ENCODE assay signal across 26 cellular contexts in the genomic region with DNA sequence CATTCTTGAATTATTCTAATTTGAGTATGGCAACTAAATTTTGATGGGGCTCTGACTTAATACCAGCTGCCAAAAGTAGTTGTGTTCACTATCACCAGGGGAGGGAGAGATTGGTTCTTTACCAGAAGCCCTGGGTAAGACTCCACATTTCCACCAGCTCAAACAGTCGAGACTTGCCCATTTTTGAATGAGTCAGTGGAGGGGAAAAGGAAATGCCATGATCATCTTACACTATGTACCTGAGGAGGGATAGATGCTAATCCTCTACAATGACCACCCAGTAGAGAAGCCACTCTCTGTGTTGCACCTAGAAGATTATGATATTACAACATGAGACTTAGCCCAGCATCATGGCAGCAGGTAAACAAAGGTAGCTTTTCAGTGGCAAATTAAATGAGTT.
A peak's percentile ranks its signal among the peaks of the same experiment; 100 is the strongest.
DNase-seq lines count a peak whose midpoint lies in the region; ATAC-seq, FAIRE-seq and TF ChIP-seq lines count a peak whose summit lies in the region.
"Had no signal": no experiment of that assay in that cellular context is flagged by ENCODE, and none has a peak within 500 bp of the region (broad histone marks: within the 10 kb centered on the region; RNA-seq: fewer than 3 reads in every experiment).

No MANE protein-coding gene starts in this region.

- no peaks in the 10 kb centered on the region for H3K9me3 ChIP-seq in breast epithelium
- no peaks in the 10 kb centered on the region for H3K9me3 ChIP-seq in keratinocyte (ENCODE audit: control insufficient read depth, low read depth, low read length)
- no peaks in the 10 kb centered on the region for H3K9me3 ChIP-seq in H9 (ENCODE audit: control insufficient read depth, low read depth, low read length)

- H3K9me1 ChIP-seq in keratinocyte (ENCODE audit: control insufficient read depth, extremely low read depth, insufficient read depth, low read length) = no peaks in the 10 kb centered on the region

- no peaks in the 10 kb centered on the region for H3K79me1 ChIP-seq in H9 (ENCODE audit: insufficient read depth, low read depth, low read length, poor library complexity, severe bottlenecking)

- H3K4me3 ChIP-seq in breast epithelium (no peak overlapping the region), epithelial cell of esophagus (ENCODE audit: low read length) (no peak overlapping the region), keratinocyte (ENCODE audit: control insufficient read depth in 2 of 3, extremely low read depth in 1 of 3, insufficient read depth in 2 of 3, low read depth in 1 of 3, low read length in 3 of 3) (no peak overlapping the region)
- H3K4me3 ChIP-seq: BLaER1 treated with 17β-estradiol and CSF1 and Interleukin-3, amounts not matched to agents 10 nM and 100 nM; K562; SK-N-MC had no signal

- H2BK5ac ChIP-seq in H9 (ENCODE audit: insufficient read length, low read length) = no peak overlapping the region

- TF ChIP-seq POLR2A in breast epithelium (IDR thresholded peaks at IDR 0.05) = no peak

- H3K18ac ChIP-seq in H9 (ENCODE audit: insufficient read length, low read depth, low read length) = no peak overlapping the region

- no peak overlapping the region for H2BK20ac ChIP-seq in H9 (ENCODE audit: low read depth, low read length, poor library complexity, severe bottlenecking)

- no peaks in the 10 kb centered on the region for H3K23me2 ChIP-seq in H9 (ENCODE audit: insufficient read length, low read depth, low read length, poor library complexity, severe bottlenecking)

- no peak overlapping the region for H4K8ac ChIP-seq in H9 (replicated peaks; ENCODE audit: insufficient read length, low read depth, low read length)

- no peaks in the 10 kb centered on the region for H3K36me3 ChIP-seq in breast epithelium
- H3K36me3 ChIP-seq in keratinocyte (ENCODE audit: control insufficient read depth in 2 of 2, extremely low read depth in 1 of 2, insufficient read depth in 2 of 2, low read length in 2 of 2) = no peaks in the 10 kb centered on the region
- H3K36me3 ChIP-seq: BLaER1 treated with 17β-estradiol and CSF1 and Interleukin-3, amounts not matched to agents 10 nM and 100 nM had no signal

- no peak overlapping the region for H4K91ac ChIP-seq in H9 (ENCODE audit: insufficient read length, low read depth, low read length)

- no peak overlapping the region for H3K4ac ChIP-seq in H9 (ENCODE audit: low read depth, low read length)

- dilution Hi-C loops in keratinocyte (cut with MboI; ENCODE audit: extremely low pct_ligation_motif_present, low sequenced_read_pairs) = no loop called here

- H4K5ac ChIP-seq in H9 (ENCODE audit: insufficient read length, low read depth, low read length) = no peak overlapping the region

- peak; percentile 95 for FAIRE-seq in keratinocyte (lab: Jason Lieb, UNC)
- FAIRE-seq: H54, HepG2, K562 had no signal

- H3K4me2 ChIP-seq in keratinocyte (ENCODE audit: control insufficient read depth, extremely low read depth, insufficient read depth, low read depth, low read length) = peak overlapping the region; percentile 42
- H3K4me2 ChIP-seq in H9 (ENCODE audit: insufficient read depth, insufficient read length, low read length) = no peak overlapping the region

- CTCF ChIA-PET in MCF 10A (lab: Yijun Ruan, JAX) = interaction anchor here (0.6 to 1.0 kb wide), 2 partner anchors 8 to 44 kb away, joined by 3 read pairs; no protein-coding TSS in a partner anchor

- H2AFZ ChIP-seq in keratinocyte (ENCODE audit: control insufficient read depth, low read length) (peak overlapping the region; percentile 50), H9 (ENCODE audit: low read length) (no peak overlapping the region)

- POLR2A ChIA-PET in MCF 10A (lab: Yijun Ruan, JAX) = interaction anchor here (0.8 to 1.4 kb wide), 3 partner anchors 13 to 17 kb away, joined by 3 to 4 read pairs (median 3); no protein-coding TSS in a partner anchor

- H2BK120ac ChIP-seq in H9 (ENCODE audit: low read depth, low read length, poor library complexity, severe bottlenecking) = no peak overlapping the region

- H2BK15ac ChIP-seq in H9 (ENCODE audit: low read depth, low read length) = no peak overlapping the region

- no peaks in the 10 kb centered on the region for H3K79me2 ChIP-seq in keratinocyte (ENCODE audit: control insufficient read depth, insufficient read depth, low read length)
- no peaks in the 10 kb centered on the region for H3K79me2 ChIP-seq in H9 (ENCODE audit: insufficient read depth, low read length)

- intact Hi-C loops in MCF 10A (cut with micrococcal nuclease) (no loop called here), breast epithelium (cut with DNase I; ENCODE audit: low total_unique reads) (no loop called here), Right ventricle myocardium superior (cut with DNase I) (no loop called here)

- no peak overlapping the region for H3K27ac ChIP-seq in breast epithelium
- peak overlapping the region; percentile 50 for H3K27ac ChIP-seq in keratinocyte (ENCODE audit: control insufficient read depth, insufficient read depth, low read length)
- no peak overlapping the region for H3K27ac ChIP-seq in H9 (ENCODE audit: insufficient read length, low read depth, low read length)
- H3K27ac ChIP-seq: SK-N-MC had no signal

- no peak overlapping the region for H3K23ac ChIP-seq in H9 (ENCODE audit: insufficient read length, low read depth, low read length)

- H4K20me1 ChIP-seq in keratinocyte (ENCODE audit: control insufficient read depth, extremely low read depth, insufficient read depth, low read length) (no peaks in the 10 kb centered on the region), H9 (ENCODE audit: control insufficient read depth, insufficient read depth, insufficient read length) (no peaks in the 10 kb centered on the region)
- H4K20me1 ChIP-seq: BLaER1 treated with 17β-estradiol and CSF1 and Interleukin-3, amounts not matched to agents 10 nM and 100 nM had no signal

- H3K9ac ChIP-seq in keratinocyte (ENCODE audit: control insufficient read depth, extremely low read depth, insufficient read depth, low read length) = no peak overlapping the region
- no peak overlapping the region for H3K9ac ChIP-seq in H9 (ENCODE audit: extremely low read depth, insufficient read length, low read length)

- H3K4me1 Mint-ChIP-seq in MCF 10A (ENCODE audit: insufficient read depth, unreplicated experiment) = peaks cover 29% of the 10 kb centered on the region
- peaks cover 18 to 25% of the 10 kb centered on the region in 2 experiments for H3K4me1 Mint-ChIP-seq in H9
- H3K4me1 Mint-ChIP-seq: CD8-positive, alpha-beta memory T cell had no signal

- WGBS in H9 (ENCODE audit: extremely low coverage, insufficient read length, low lambda C conversion rate) = no CpG with 5 or more reads among the region's 1 CpG

- no TSS peak for BruUV-seq in MCF 10A (replicated peaks; lab: Mats Ljungman, UMichigan)

- H3K9me3 Mint-ChIP-seq in MCF 10A (ENCODE audit: unreplicated experiment) (no peaks in the 10 kb centered on the region), H9 (no peaks in the 10 kb centered on the region)

- no peak overlapping the region for H2BK12ac ChIP-seq in H9 (ENCODE audit: insufficient read length, low read depth, low read length)

- DNase-seq in MCF 10A (ENCODE audit: unreplicated experiment) (peak; percentile 38), breast epithelium (ENCODE audit: low spot score in 2 of 2) (no peak), epithelial cell of esophagus (ENCODE audit: low read depth) (peak; percentile 77), keratinocyte (ENCODE audit: low read depth, low spot score) (no peak), Right ventricle myocardium superior (no peak), H9 (no peak), DMS 273 treated with DMSO at 0.1 percent for 48 hours (lab: John Stamatoyannopoulos, UW) (no peak)
- DNase-seq: 8988T; Calu3; CD8-positive, alpha-beta memory T cell; GF-D8; NCI-H1092; NCI-H1436 treated with DMSO at 0.1 percent for 48 hours; NCI-H2029; NCI-H226; NCI-H510A treated with DMSO at 0.1 percent for 48 hours; NCI-H82; OCI-M1; SHP77 treated with DMSO at 0.1 percent for 48 hours; SW 1271 had no signal

- no peaks in the 10 kb centered on the region for H3K4me1 ChIP-seq in breast epithelium
- peaks cover 26% of the 10 kb centered on the region for H3K4me1 ChIP-seq in keratinocyte (ENCODE audit: control insufficient read depth, extremely low read depth, insufficient read depth, low read length)
- H3K4me1 ChIP-seq in H9 (ENCODE audit: insufficient read depth, low read length) = peaks cover 7% of the 10 kb centered on the region

- H3K4me3 Mint-ChIP-seq in MCF 10A (ENCODE audit: unreplicated experiment) = no peak overlapping the region
- H3K4me3 Mint-ChIP-seq in H9 = no peak overlapping the region
- H3K4me3 Mint-ChIP-seq: CD8-positive, alpha-beta memory T cell had no signal

- H3K56ac ChIP-seq in H9 (ENCODE audit: insufficient read length, low read depth, low read length) = no peak overlapping the region

- no peaks in the 10 kb centered on the region for H3K27me3 Mint-ChIP-seq in MCF 10A (ENCODE audit: insufficient read depth, unreplicated experiment)
- H3K27me3 Mint-ChIP-seq in H9 (ENCODE audit: low read depth) = no peaks in the 10 kb centered on the region; the same call in 1 of the 2 replicates

- no peak overlapping the region for H3T11ph ChIP-seq in H9 (ENCODE audit: low read length)

- H3K14ac ChIP-seq in H9 (ENCODE audit: insufficient read depth, low read length) = no peak overlapping the region

- ATAC-seq in Right ventricle myocardium superior (ENCODE audit: poor library complexity) (no peak), GM21786 (IDR thresholded peaks at IDR 0.05; ENCODE audit: unreplicated experiment) (no peak)
- ATAC-seq: HepG2, K562 had no signal

- no peak for TF ChIP-seq CTCF in MCF 10A (IDR thresholded peaks at IDR 0.05; ENCODE audit: unreplicated experiment)
- TF ChIP-seq CTCF in breast epithelium (IDR thresholded peaks at IDR 0.05) = no peak
- no peak for TF ChIP-seq CTCF in epithelial cell of esophagus (IDR thresholded peaks at IDR 0.05; ENCODE audit: insufficient read depth, low read depth, low read length, missing control alignments)
- peak in 1 of 3 experiments; percentile 7 for TF ChIP-seq CTCF in keratinocyte (optimal IDR thresholded peaks at IDR 0.05 in 1 of 3, IDR thresholded peaks at IDR 0.05 in 1 of 3, conservative IDR thresholded peaks at IDR 0.05 in 1 of 3; ENCODE audit: extremely low read depth in 1 of 3, insufficient read depth in 2 of 3, low read length in 3 of 3)
- TF ChIP-seq CTCF in H9 (conservative IDR thresholded peaks at IDR 0.05) = no peak

- no peak overlapping the region for H3K27ac Mint-ChIP-seq in MCF 10A (ENCODE audit: low read depth, unreplicated experiment)
- H3K27ac Mint-ChIP-seq in H9 = no peak overlapping the region

- H3K36me3 Mint-ChIP-seq in MCF 10A (ENCODE audit: insufficient read depth, unreplicated experiment) = no peaks in the 10 kb centered on the region
- no peaks in the 10 kb centered on the region for H3K36me3 Mint-ChIP-seq in H9 (ENCODE audit: insufficient read depth in 1 of 3, low read depth in 3 of 3)
- H3K36me3 Mint-ChIP-seq: CD8-positive, alpha-beta memory T cell had no signal

- no peak overlapping the region for H2AK5ac ChIP-seq in H9 (ENCODE audit: insufficient read length, low read length)

- H3K27me3 ChIP-seq in breast epithelium (no peaks in the 10 kb centered on the region), keratinocyte (ENCODE audit: control insufficient read depth, extremely low read depth, insufficient read depth, low read length) (no peaks in the 10 kb centered on the region), H9 (ENCODE audit: insufficient read depth, low read length) (no peaks in the 10 kb centered on the region)
- H3K27me3 ChIP-seq: BLaER1 treated with 17β-estradiol and CSF1 and Interleukin-3, amounts not matched to agents 10 nM and 100 nM had no signal

Comparison
In these comparisons a context has a peak if more than half of its experiments do, and no peak if none do; other contexts are left out.
1. DNase-seq: peak in MCF 10A (single experiment) and epithelial cell of esophagus (single experiment); none in breast epithelium (0 of 2), keratinocyte (single experiment), Right ventricle myocardium superior (single experiment), H9 (single experiment) and DMS 273 treated with DMSO at 0.1 percent for 48 hours (single experiment).